ENCODE assay signal across 12 cellular contexts in the genomic region with DNA sequence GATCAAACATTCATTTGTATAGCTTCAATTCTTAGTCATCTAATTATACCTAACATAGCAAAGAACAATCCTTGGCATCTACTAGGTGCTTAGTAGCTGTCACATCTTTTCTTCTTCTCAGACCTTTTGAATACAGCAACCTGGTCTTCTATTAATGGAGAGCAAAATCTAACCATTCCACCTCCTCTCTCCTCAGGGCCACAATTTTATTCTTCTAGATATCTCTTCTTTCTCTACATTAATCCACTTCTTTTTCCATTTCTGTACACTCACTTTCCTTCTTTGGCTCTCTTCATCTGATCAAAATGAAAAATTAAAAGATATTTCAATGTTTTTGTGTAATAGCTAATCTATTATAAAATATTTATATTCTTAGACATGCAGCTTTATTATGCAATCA. TPM values are rescaled to one million over a fixed set of nuclear protein-coding genes. Genes with fewer than 3 reads are reported as not detected.
DNase-seq lines count a peak whose midpoint lies in the region; ATAC-seq, FAIRE-seq and TF ChIP-seq lines count a peak whose summit lies in the region.
"Had no signal": no experiment of that assay in that cellular context is flagged by ENCODE, and none has a peak within 500 bp of the region (broad histone marks: within the 10 kb centered on the region; RNA-seq: fewer than 3 reads in every experiment).

No MANE protein-coding gene starts in this region.

- H3K27me3 ChIP-seq in right atrium auricular region (peaks cover 0 to 4% of the 10 kb centered on the region in 2 donors), K562 (ENCODE audit: control insufficient read depth in 2 of 2, insufficient read depth in 2 of 2, low read length in 2 of 2) (peaks cover 22 to 48% of the 10 kb centered on the region in 2 experiments), muscle layer of colon (ENCODE audit: control insufficient read depth in 1 of 2, insufficient read depth in 2 of 2, low read length in 2 of 2) (peaks cover 0 to 6% of the 10 kb centered on the region in 2 donors), upper lobe of left lung (no peaks in the 10 kb centered on the region)

- TF ChIP-seq RAD21 in K562 (CRISPR knock-in tag; conservative IDR thresholded peaks at IDR 0.05 in 1 of 2, IDR thresholded peaks at IDR 0.05 in 1 of 2) = no peak

- no peak overlapping the region for H3K4me3 ChIP-seq in right atrium auricular region
- H3K4me3 ChIP-seq in K562 = no peak overlapping the region
- H3K4me3 ChIP-seq in muscle layer of colon (ENCODE audit: low read depth in 1 of 2, low read length in 2 of 2) = no peak overlapping the region
- H3K4me3 ChIP-seq in upper lobe of left lung = peak overlapping the region in 2 of 4 donors; percentile 7 to 15

- H3K4me1 Mint-ChIP-seq in type B pancreatic cell (ENCODE audit: unreplicated experiment) = peaks cover 12% of the 10 kb centered on the region

- TF ChIP-seq POLR2A in K562 (conservative IDR thresholded peaks at IDR 0.05) (no peak), upper lobe of left lung (IDR thresholded peaks at IDR 0.05) (no peak)

- TF ChIP-seq CTCF in right atrium auricular region (IDR thresholded peaks at IDR 0.05) (no peak), K562 (IDR thresholded peaks at IDR 0.05 in 2 of 3, conservative IDR thresholded peaks at IDR 0.05 in 1 of 3; ENCODE audit: insufficient read depth in 2 of 3, low read depth in 1 of 3, low read length in 3 of 3) (no peak), upper lobe of left lung (IDR thresholded peaks at IDR 0.05) (no peak), type B pancreatic cell (conservative IDR thresholded peaks at IDR 0.05) (no peak)

- peak; percentile 6 for FAIRE-seq in K562 (lab: Jason Lieb, UNC)
- FAIRE-seq: G401.6 had no signal

- H3K4me2 ChIP-seq in K562 (ENCODE audit: insufficient read depth, low read length) = no peak overlapping the region

- no peaks in the 10 kb centered on the region for H3K36me3 Mint-ChIP-seq in type B pancreatic cell
- H3K36me3 Mint-ChIP-seq: brain had no signal

- no peak for ATAC-seq in K562
- no peak for ATAC-seq in upper lobe of left lung (ENCODE audit: low FRiP score in 2 of 2)

- peaks cover 4% of the 10 kb centered on the region; the same call in 1 of the 2 replicates for H4K20me1 ChIP-seq in K562 (replicated peaks; ENCODE audit: control insufficient read depth, insufficient read depth, low read length)

- peak overlapping the region; percentile 67 to 84 for H3K27ac ChIP-seq in right atrium auricular region
- H3K27ac ChIP-seq in K562 (ENCODE audit: extremely low read depth, low read depth, low read length) = no peak overlapping the region
- peak overlapping the region; percentile 42 for H3K27ac ChIP-seq in muscle layer of colon (ENCODE audit: low read depth, low read length)
- peak overlapping the region; percentile 82 to 95 (median 88) for H3K27ac ChIP-seq in upper lobe of left lung

- in situ Hi-C loops in K562 (cut with MboI) = loop anchor here (5.0 kb wide), 2 partner anchors 69 to 229 kb away; no protein-coding TSS in a partner anchor

- POLR2A ChIA-PET in K562 (lab: Yijun Ruan, JAX) = interaction anchor here (0.6 to 1.0 kb wide), 2 partner anchors 11 to 1092 kb away, joined by 3 read pairs; no protein-coding TSS in a partner anchor

- TF ChIP-seq EP300 in K562 (IDR thresholded peaks at IDR 0.05; ENCODE audit: low read length) (no peak), upper lobe of left lung (IDR thresholded peaks at IDR 0.05) (no peak)

- CTCF ChIA-PET in K562 (lab: Yijun Ruan, JAX; ENCODE audit: low intra/inter-chr PET ratio) = interaction anchor here (0.5 kb wide), 1 partner anchor 225 kb away, joined by 4 read pairs; no protein-coding TSS in a partner anchor

- no TSS peak for BruUV-seq in K562 (replicated peaks; lab: Mats Ljungman, UMichigan)

- H2AFZ ChIP-seq in K562 (ENCODE audit: low read depth, low read length) = no peak overlapping the region

- H3K4me3 Mint-ChIP-seq in type B pancreatic cell = no peak overlapping the region
- H3K4me3 Mint-ChIP-seq: brain had no signal

- intact Hi-C loops in cardiac septum (cut with DNase I) = loop anchor here (5.0 to 10.0 kb wide), 2 partner anchors 126 to 229 kb away; no protein-coding TSS in a partner anchor
- intact Hi-C loops in K562 (cut with micrococcal nuclease) = loop anchor here (5.0 kb wide), 1 partner anchor 129 kb away; no protein-coding TSS in a partner anchor

- H3K9ac ChIP-seq in K562 (ENCODE audit: insufficient read depth in 1 of 2, low read depth in 2 of 2, low read length in 2 of 2) (no peak overlapping the region), muscle layer of colon (ENCODE audit: low read length) (no peak overlapping the region)

- H3K4me1 ChIP-seq in right atrium auricular region = peaks cover 0 to 43% of the 10 kb centered on the region in 2 donors
- no peaks in the 10 kb centered on the region for H3K4me1 ChIP-seq in K562 (replicated peaks in 1 of 2; ENCODE audit: control insufficient read depth in 2 of 2, insufficient read depth in 2 of 2, low read length in 2 of 2)
- peaks cover 9% of the 10 kb centered on the region for H3K4me1 ChIP-seq in muscle layer of colon (ENCODE audit: insufficient read depth, low read length)
- H3K4me1 ChIP-seq in upper lobe of left lung = peaks cover 20 to 41% (median 26%) of the 10 kb centered on the region in 4 donors

- H3K36me3 ChIP-seq in right atrium auricular region = no peaks in the 10 kb centered on the region
- H3K36me3 ChIP-seq in K562 (ENCODE audit: control insufficient read depth, insufficient read depth, low read length) = no peaks in the 10 kb centered on the region
- H3K36me3 ChIP-seq in muscle layer of colon (ENCODE audit: insufficient read depth, low read length) = no peaks in the 10 kb centered on the region
- no peaks in the 10 kb centered on the region for H3K36me3 ChIP-seq in upper lobe of left lung

- no peak overlapping the region for H3K27ac Mint-ChIP-seq in type B pancreatic cell
- H3K27ac Mint-ChIP-seq: brain had no signal

- H3K9me3 Mint-ChIP-seq in type B pancreatic cell = no peaks in the 10 kb centered on the region
- H3K9me3 Mint-ChIP-seq: brain had no signal

- H3K9me3 ChIP-seq in right atrium auricular region (no peaks in the 10 kb centered on the region), K562 (replicated peaks; ENCODE audit: control insufficient read depth, insufficient read depth, low read depth, low read length) (no peaks in the 10 kb centered on the region), muscle layer of colon (ENCODE audit: low read length) (no peaks in the 10 kb centered on the region), upper lobe of left lung (no peaks in the 10 kb centered on the region)

- H3K27me3 Mint-ChIP-seq in type B pancreatic cell = peaks cover 49% of the 10 kb centered on the region

- H3K79me2 ChIP-seq in K562 (ENCODE audit: control insufficient read depth, insufficient read depth, low read length) = no peaks in the 10 kb centered on the region

- no peaks in the 10 kb centered on the region for H3K9me1 ChIP-seq in K562 (ENCODE audit: control insufficient read depth, insufficient read depth, low read length)

- DNase-seq in right atrium auricular region (ENCODE audit: low spot score) (no peak), cardiac septum (ENCODE audit: low spot score) (no peak), K562 (ENCODE audit: extremely low read depth in 1 of 4, low spot score in 3 of 4) (peak in 1 of 4 experiments; percentile 2), upper lobe of left lung (no peak), type B pancreatic cell (ENCODE audit: extremely low spot score, unreplicated experiment) (no peak)
- DNase-seq in NK-92 treated with Interleukin-12 subunit alpha and Interleukin-12 subunit beta, amount 100 ng/mL, for 24 hours (lab: John Stamatoyannopoulos, UW) = no peak
- DNase-seq in effector CD8-positive, alpha-beta T cell (lab: John Stamatoyannopoulos, UW) = no peak
- DNase-seq: NCI-H146 had no signal

RNA-seq across cellular contexts. Expression of a gene that starts 9.0 kb away (rescaled TPM):
- 10 to 100 TPM in 1 of 2 donors, 1 to 10 TPM in 1; 2.6 to 15.6 TPM for total RNA-seq in right atrium auricular region
- 1.6 TPM for total RNA-seq in cardiac septum
- total RNA-seq in K562 (2011; cell fraction: chromatin; rRNA removed; ENCODE audit: low replicate concordance) = not detected in 2 replicates
- not detected in 2 replicates for total RNA-seq in K562 (2011; cell fraction: nucleolus; rRNA removed)
- total RNA-seq in K562 (2011; cell fraction: nucleoplasm; rRNA removed) = not detected in 2 replicates
- not detected in 2 replicates for total RNA-seq in K562 (2014; rRNA removed)
- not detected in 2 replicates for total RNA-seq in K562 (2014; rRNA removed; fragmentation: Illumina TruSeq; extraction: Trizol)
- total RNA-seq in K562 (2015; rRNA removed; fragmentation: Illumina TruSeq; extraction: Trizol) = not detected in 2 replicates
- 0.07 TPM in 1 of 2 replicates, not detected in the other for total RNA-seq in K562 (2021)
- polyA plus RNA-seq in K562 (2011; rRNA removed) = not detected in 2 replicates
- polyA plus RNA-seq in K562 (2011; cell fraction: cytosol; rRNA removed) = not detected in 2 replicates
- not detected in 2 replicates for polyA plus RNA-seq in K562 (2011; cell fraction: nucleus; rRNA removed)
- polyA plus RNA-seq in K562 (2012) = not detected in 2 replicates
- not detected in 2 replicates for polyA plus RNA-seq in K562 (2014; fragmentation: Illumina TruSeq; extraction: Trizol)
- polyA plus RNA-seq in K562 (2014; fragmentation: Nextera tagmentation; extraction: Ambion mirVana) = not detected
- not detected in 2 replicates for polyA plus RNA-seq in K562 (2014; rRNA removed)
- not detected in 2 replicates for polyA minus RNA-seq in K562 (2011; rRNA and poly(A)+ RNA removed)
- not detected in 2 replicates for polyA minus RNA-seq in K562 (2011; cell fraction: cytosol; rRNA and poly(A)+ RNA removed)
- not detected in 2 replicates for polyA minus RNA-seq in K562 (2011; cell fraction: nucleus; rRNA and poly(A)+ RNA removed)
- 10 to 100 TPM in 5 of 6 donors, 1 to 10 TPM in 1; 9.4 to 56.8 (median 30.5) TPM for total RNA-seq in upper lobe of left lung
- 0.52 and 2.5 TPM in 2 replicates for total RNA-seq in type B pancreatic cell (ENCODE audit: low replicate concordance)
- total RNA-seq: HT1080 had no signal

RNA-seq across cellular contexts. Expression of a gene that starts 50.0 kb away (rescaled TPM):
- 10 to 100 TPM; 56.9 to 91.1 TPM for total RNA-seq in right atrium auricular region
- total RNA-seq in cardiac septum = 88.7 TPM
- 729 and 883 TPM in 2 replicates for total RNA-seq in K562 (2011; cell fraction: chromatin; rRNA removed; ENCODE audit: low replicate concordance)
- total RNA-seq in K562 (2011; cell fraction: nucleolus; rRNA removed) = 319 and 374 TPM in 2 replicates
- total RNA-seq in K562 (2011; cell fraction: nucleoplasm; rRNA removed) = 421 and 486 TPM in 2 replicates
- total RNA-seq in K562 (2014; rRNA removed) = 133 and 136 TPM in 2 replicates
- 135 and 136 TPM in 2 replicates for total RNA-seq in K562 (2014; rRNA removed; fragmentation: Illumina TruSeq; extraction: Trizol)
- 185 and 186 TPM in 2 replicates for total RNA-seq in K562 (2015; rRNA removed; fragmentation: Illumina TruSeq; extraction: Trizol)
- total RNA-seq in K562 (2021) = 173 and 181 TPM in 2 replicates
- polyA plus RNA-seq in K562 (2011; rRNA removed) = 189 and 242 TPM in 2 replicates
- 99.8 and 136 TPM in 2 replicates for polyA plus RNA-seq in K562 (2011; cell fraction: cytosol; rRNA removed)
- polyA plus RNA-seq in K562 (2011; cell fraction: nucleus; rRNA removed) = 407 and 463 TPM in 2 replicates
- 164 and 174 TPM in 2 replicates for polyA plus RNA-seq in K562 (2012)
- 211 and 252 TPM in 2 replicates for polyA plus RNA-seq in K562 (2014; fragmentation: Illumina TruSeq; extraction: Trizol)
- 100 to 1,000 TPM in 1 of 2 experiments, 10 to 100 TPM in 1; 19.0 to 113 TPM for polyA plus RNA-seq in K562 (2014; fragmentation: Nextera tagmentation; extraction: Ambion mirVana)
- 192 and 194 TPM in 2 replicates for polyA plus RNA-seq in K562 (2014; rRNA removed)
- 117 and 145 TPM in 2 replicates for polyA minus RNA-seq in K562 (2011; rRNA and poly(A)+ RNA removed)
- polyA minus RNA-seq in K562 (2011; cell fraction: cytosol; rRNA and poly(A)+ RNA removed) = 73.6 and 84.6 TPM in 2 replicates
- 153 and 260 TPM in 2 replicates for polyA minus RNA-seq in K562 (2011; cell fraction: nucleus; rRNA and poly(A)+ RNA removed)
- 100 to 1,000 TPM; 144 to 388 (median 183) TPM for total RNA-seq in upper lobe of left lung
- total RNA-seq in type B pancreatic cell (ENCODE audit: low replicate concordance) = 212 and 241 TPM in 2 replicates

RNA-seq across cellular contexts. Expression of a gene that starts 55.0 kb away (rescaled TPM):
- total RNA-seq in right atrium auricular region (10 to 100 TPM; 13.1 to 60.5 TPM), cardiac septum (35.8 TPM), K562 (2014; rRNA removed) (0.23 TPM in 1 of 2 replicates, not detected in the other), K562 (2014; rRNA removed; fragmentation: Illumina TruSeq; extraction: Trizol) (0.55 TPM in 1 of 2 replicates, not detected in the other), K562 (2015; rRNA removed; fragmentation: Illumina TruSeq; extraction: Trizol) (0.30 and 0.51 TPM in 2 replicates), K562 (2021) (0.60 and 1.2 TPM in 2 replicates), upper lobe of left lung (100 to 1,000 TPM; 109 to 674 (median 399) TPM), type B pancreatic cell (ENCODE audit: low replicate concordance) (1.3 and 2.6 TPM in 2 replicates)
- not detected in 2 replicates for total RNA-seq in K562 (2011; cell fraction: chromatin; rRNA removed; ENCODE audit: low replicate concordance)
- not detected in 2 replicates for total RNA-seq in K562 (2011; cell fraction: nucleolus; rRNA removed)
- not detected in 2 replicates for total RNA-seq in K562 (2011; cell fraction: nucleoplasm; rRNA removed)
- polyA plus RNA-seq in K562 (2011; rRNA removed) (0.05 and 0.74 TPM in 2 replicates), K562 (2014; fragmentation: Illumina TruSeq; extraction: Trizol) (0.56 and 1.8 TPM in 2 replicates), K562 (2014; fragmentation: Nextera tagmentation; extraction: Ambion mirVana) (under 1 TPM; 0.46 to 0.49 TPM), K562 (2014; rRNA removed) (0.45 and 0.93 TPM in 2 replicates)
- polyA plus RNA-seq in K562 (2011; cell fraction: cytosol; rRNA removed) = 0.55 and 0.88 TPM in 2 replicates
- polyA plus RNA-seq in K562 (2011; cell fraction: nucleus; rRNA removed) = 0.64 TPM in 1 of 2 replicates, not detected in the other
- polyA plus RNA-seq in K562 (2012) = 0.75 and 0.79 TPM in 2 replicates
- 0.21 TPM in 1 of 2 replicates, not detected in the other for polyA minus RNA-seq in K562 (2011; rRNA and poly(A)+ RNA removed)
- polyA minus RNA-seq in K562 (2011; cell fraction: cytosol; rRNA and poly(A)+ RNA removed) = not detected in 2 replicates
- under 0.01 TPM in 1 of 2 replicates, not detected in the other for polyA minus RNA-seq in K562 (2011; cell fraction: nucleus; rRNA and poly(A)+ RNA removed)

RNA-seq across cellular contexts. Expression of a gene that starts 57.4 kb away (rescaled TPM):
- total RNA-seq in right atrium auricular region (10 to 100 TPM; 22.0 to 76.7 TPM), cardiac septum (32.8 TPM), K562 (2014; rRNA removed) (0.68 and 3.0 TPM in 2 replicates), K562 (2014; rRNA removed; fragmentation: Illumina TruSeq; extraction: Trizol) (0.35 and 0.51 TPM in 2 replicates), K562 (2015; rRNA removed; fragmentation: Illumina TruSeq; extraction: Trizol) (0.51 and 0.98 TPM in 2 replicates), K562 (2021) (0.66 and 1.1 TPM in 2 replicates), upper lobe of left lung (100 to 1,000 TPM; 194 to 697 (median 373) TPM), type B pancreatic cell (ENCODE audit: low replicate concordance) (10.9 and 27.3 TPM in 2 replicates)
- not detected in 2 replicates for total RNA-seq in K562 (2011; cell fraction: chromatin; rRNA removed; ENCODE audit: low replicate concordance)
- total RNA-seq in K562 (2011; cell fraction: nucleolus; rRNA removed) = not detected in 2 replicates
- total RNA-seq in K562 (2011; cell fraction: nucleoplasm; rRNA removed) = 0.76 TPM in 1 of 2 replicates, not detected in the other
- polyA plus RNA-seq in K562 (2011; rRNA removed) (0.15 and 0.71 TPM in 2 replicates), K562 (2014; fragmentation: Illumina TruSeq; extraction: Trizol) (0.80 and 1.2 TPM in 2 replicates), K562 (2014; fragmentation: Nextera tagmentation; extraction: Ambion mirVana) (under 1 TPM; 0.07 to 0.18 TPM), K562 (2014; rRNA removed) (0.41 and 1.8 TPM in 2 replicates)
- 0.22 and 0.86 TPM in 2 replicates for polyA plus RNA-seq in K562 (2011; cell fraction: cytosol; rRNA removed)
- 0.33 TPM in 1 of 2 replicates, not detected in the other for polyA plus RNA-seq in K562 (2011; cell fraction: nucleus; rRNA removed)
- 1.5 and 2.2 TPM in 2 replicates for polyA plus RNA-seq in K562 (2012)
- polyA minus RNA-seq in K562 (2011; rRNA and poly(A)+ RNA removed) = 0.63 TPM in 1 of 2 replicates, not detected in the other
- not detected in 2 replicates for polyA minus RNA-seq in K562 (2011; cell fraction: cytosol; rRNA and poly(A)+ RNA removed)
- polyA minus RNA-seq in K562 (2011; cell fraction: nucleus; rRNA and poly(A)+ RNA removed) = not detected in 2 replicates
